1 cellular context compared by ENCODE assay signal in the genomic region with DNA sequence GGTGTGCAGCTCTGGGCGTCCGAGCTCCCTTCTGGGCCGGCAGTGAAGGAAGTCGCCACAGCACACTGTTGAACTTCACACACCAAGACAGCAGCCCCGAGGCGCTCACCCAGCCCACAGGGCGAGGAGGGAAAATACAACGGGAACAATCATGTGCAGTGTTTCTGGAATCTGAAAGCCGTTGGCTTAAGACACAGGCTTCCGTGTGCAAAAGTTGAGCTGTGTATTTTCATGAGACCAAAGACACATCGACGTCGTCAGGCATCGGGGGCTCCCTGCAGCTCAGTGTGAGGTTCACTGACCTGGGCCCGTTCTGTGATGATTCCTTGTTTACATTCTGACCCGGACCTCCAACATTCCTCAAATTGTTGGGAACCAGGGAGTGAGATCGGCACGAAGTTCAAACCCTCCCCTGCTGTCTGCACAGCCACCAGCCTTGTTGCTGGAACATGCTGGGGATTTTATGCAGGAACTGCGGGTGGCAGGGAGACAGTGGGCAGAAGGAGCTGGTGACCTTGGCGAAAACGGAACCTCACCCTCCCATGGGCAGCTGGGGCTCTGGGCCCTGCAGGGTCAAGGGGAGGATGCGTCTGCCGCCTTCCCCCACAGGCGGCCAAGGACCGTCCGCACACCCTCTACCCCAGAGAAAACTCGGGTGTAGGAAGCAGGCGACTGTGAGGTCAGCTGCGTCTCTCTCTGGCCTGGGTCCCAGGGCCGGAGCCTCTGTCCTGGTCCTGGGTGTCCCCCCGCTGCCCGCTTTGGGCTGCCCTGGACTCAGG.
TF ChIP-seq lines count a peak whose summit lies in the region.

No MANE protein-coding gene starts in this region.

TF ChIP-seq in HepG2, 621 proteins besides CTCF, POLR2A, EP300 and RAD21 (continued from another document and continues in another):
- TF ChIP-seq U2AF1 (optimal IDR thresholded peaks at IDR 0.05; ENCODE audit: low read depth, low read length), result no peak
- TF ChIP-seq, protein P1, sequence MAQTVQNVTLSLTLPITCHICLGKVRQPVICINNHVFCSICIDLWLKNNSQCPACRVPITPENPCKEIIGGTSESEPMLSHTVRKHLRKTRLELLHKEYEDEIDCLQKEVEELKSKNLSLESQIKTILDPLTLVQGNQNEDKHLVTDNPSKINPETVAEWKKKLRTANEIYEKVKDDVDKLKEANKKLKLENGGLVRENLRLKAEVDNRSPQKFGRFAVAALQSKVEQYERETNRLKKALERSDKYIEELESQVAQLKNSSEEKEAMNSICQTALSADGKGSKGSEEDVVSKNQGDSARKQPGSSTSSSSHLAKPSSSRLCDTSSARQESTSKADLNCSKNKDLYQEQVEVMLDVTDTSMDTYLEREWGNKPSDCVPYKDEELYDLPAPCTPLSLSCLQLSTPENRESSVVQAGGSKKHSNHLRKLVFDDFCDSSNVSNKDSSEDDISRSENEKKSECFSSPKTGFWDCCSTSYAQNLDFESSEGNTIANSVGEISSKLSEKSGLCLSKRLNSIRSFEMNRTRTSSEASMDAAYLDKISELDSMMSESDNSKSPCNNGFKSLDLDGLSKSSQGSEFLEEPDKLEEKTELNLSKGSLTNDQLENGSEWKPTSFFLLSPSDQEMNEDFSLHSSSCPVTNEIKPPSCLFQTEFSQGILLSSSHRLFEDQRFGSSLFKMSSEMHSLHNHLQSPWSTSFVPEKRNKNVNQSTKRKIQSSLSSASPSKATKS (CRISPR knock-in tag; IDR thresholded peaks at IDR 0.05), result no peak
- no peak for TF ChIP-seq ZNF737 (CRISPR knock-in tag; IDR thresholded peaks at IDR 0.05; ENCODE audit: borderline replicate concordance)
- TF ChIP-seq ZNF7 (CRISPR knock-in tag; IDR thresholded peaks at IDR 0.05), result peak; percentile 50; the same call in 1 of the 2 replicates
- TF ChIP-seq, protein P2, sequence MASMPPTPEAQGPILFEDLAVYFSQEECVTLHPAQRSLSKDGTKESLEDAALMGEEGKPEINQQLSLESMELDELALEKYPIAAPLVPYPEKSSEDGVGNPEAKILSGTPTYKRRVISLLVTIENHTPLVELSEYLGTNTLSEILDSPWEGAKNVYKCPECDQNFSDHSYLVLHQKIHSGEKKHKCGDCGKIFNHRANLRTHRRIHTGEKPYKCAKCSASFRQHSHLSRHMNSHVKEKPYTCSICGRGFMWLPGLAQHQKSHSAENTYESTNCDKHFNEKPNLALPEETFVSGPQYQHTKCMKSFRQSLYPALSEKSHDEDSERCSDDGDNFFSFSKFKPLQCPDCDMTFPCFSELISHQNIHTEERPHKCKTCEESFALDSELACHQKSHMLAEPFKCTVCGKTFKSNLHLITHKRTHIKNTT (CRISPR knock-in tag; IDR thresholded peaks at IDR 0.05), result 0 out of 2 replicates have a peak, but pooled peaks have one; percentile 24
- 0 out of 2 replicates have a peak, but pooled peaks have one; percentile 37 for TF ChIP-seq GABPB1 (CRISPR knock-in tag; IDR thresholded peaks at IDR 0.05)
- peak; percentile 87; the same call in 1 of the 2 replicates for TF ChIP-seq ZMYM3 (CRISPR knock-in tag; IDR thresholded peaks at IDR 0.05)
- TF ChIP-seq, protein P3, sequence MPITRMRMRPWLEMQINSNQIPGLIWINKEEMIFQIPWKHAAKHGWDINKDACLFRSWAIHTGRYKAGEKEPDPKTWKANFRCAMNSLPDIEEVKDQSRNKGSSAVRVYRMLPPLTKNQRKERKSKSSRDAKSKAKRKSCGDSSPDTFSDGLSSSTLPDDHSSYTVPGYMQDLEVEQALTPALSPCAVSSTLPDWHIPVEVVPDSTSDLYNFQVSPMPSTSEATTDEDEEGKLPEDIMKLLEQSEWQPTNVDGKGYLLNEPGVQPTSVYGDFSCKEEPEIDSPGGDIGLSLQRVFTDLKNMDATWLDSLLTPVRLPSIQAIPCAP (CRISPR knock-in tag; IDR thresholded peaks at IDR 0.05; ENCODE audit: low read depth), result no peak
- TF ChIP-seq ZNF34 (CRISPR knock-in tag; IDR thresholded peaks at IDR 0.05; ENCODE audit: borderline replicate concordance), result no peak
- peak; percentile 90; the same call in 1 of the 2 replicates for TF ChIP-seq PRMT3 (CRISPR knock-in tag; IDR thresholded peaks at IDR 0.05; ENCODE audit: borderline replicate concordance, low read depth)
- no peak for TF ChIP-seq KAT7 (CRISPR knock-in tag; IDR thresholded peaks at IDR 0.05; ENCODE audit: borderline replicate concordance)
- TF ChIP-seq PCBP1 (IDR thresholded peaks at IDR 0.05; ENCODE audit: borderline replicate concordance, low read depth, low read length), result 0 out of 2 replicates have a peak, but pooled peaks have one; percentile 42
- no peak for TF ChIP-seq PLRG1 (conservative IDR thresholded peaks at IDR 0.05)
- TF ChIP-seq ZKSCAN1 (IDR thresholded peaks at IDR 0.05; ENCODE audit: low read length), result 0 out of 2 replicates have a peak, but pooled peaks have one; percentile 46
- TF ChIP-seq, protein P4, sequence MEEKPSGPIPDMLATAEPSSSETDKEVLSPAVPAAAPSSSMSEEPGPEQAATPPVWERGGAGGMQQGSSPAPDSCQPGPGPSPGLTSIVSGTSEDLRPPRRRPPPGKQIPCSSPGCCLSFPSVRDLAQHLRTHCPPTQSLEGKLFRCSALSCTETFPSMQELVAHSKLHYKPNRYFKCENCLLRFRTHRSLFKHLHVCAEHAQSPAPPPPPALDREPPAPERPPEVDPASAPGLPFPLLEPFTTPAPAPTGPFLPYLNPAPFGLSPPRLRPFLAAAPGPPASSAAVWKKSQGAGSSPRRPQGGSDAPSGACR (CRISPR knock-in tag; IDR thresholded peaks at IDR 0.05), result peak; percentile 89
- TF ChIP-seq, protein P5, sequence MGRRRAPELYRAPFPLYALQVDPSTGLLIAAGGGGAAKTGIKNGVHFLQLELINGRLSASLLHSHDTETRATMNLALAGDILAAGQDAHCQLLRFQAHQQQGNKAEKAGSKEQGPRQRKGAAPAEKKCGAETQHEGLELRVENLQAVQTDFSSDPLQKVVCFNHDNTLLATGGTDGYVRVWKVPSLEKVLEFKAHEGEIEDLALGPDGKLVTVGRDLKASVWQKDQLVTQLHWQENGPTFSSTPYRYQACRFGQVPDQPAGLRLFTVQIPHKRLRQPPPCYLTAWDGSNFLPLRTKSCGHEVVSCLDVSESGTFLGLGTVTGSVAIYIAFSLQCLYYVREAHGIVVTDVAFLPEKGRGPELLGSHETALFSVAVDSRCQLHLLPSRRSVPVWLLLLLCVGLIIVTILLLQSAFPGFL (CRISPR knock-in tag; IDR thresholded peaks at IDR 0.05), result no peak
- TF ChIP-seq, protein P6, sequence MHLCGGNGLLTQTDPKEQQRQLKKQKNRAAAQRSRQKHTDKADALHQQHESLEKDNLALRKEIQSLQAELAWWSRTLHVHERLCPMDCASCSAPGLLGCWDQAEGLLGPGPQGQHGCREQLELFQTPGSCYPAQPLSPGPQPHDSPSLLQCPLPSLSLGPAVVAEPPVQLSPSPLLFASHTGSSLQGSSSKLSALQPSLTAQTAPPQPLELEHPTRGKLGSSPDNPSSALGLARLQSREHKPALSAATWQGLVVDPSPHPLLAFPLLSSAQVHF (CRISPR knock-in tag; IDR thresholded peaks at IDR 0.05), result peak; percentile 85
- peak; percentile 94; the same call in 1 of the 2 replicates for TF ChIP-seq ZNF614 (CRISPR knock-in tag; IDR thresholded peaks at IDR 0.05; ENCODE audit: borderline replicate concordance)
- TF ChIP-seq, protein P7, sequence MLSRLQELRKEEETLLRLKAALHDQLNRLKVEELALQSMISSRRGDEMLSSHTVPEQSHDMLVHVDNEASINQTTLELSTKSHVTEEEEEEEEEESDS (CRISPR knock-in tag; IDR thresholded peaks at IDR 0.05; ENCODE audit: borderline replicate concordance), result peak; percentile 47; the same call in 1 of the 2 replicates
- peak; percentile 76; the same call in 1 of the 2 replicates for TF ChIP-seq ZFP36L1 (CRISPR knock-in tag; IDR thresholded peaks at IDR 0.05)
- TF ChIP-seq, protein P8, sequence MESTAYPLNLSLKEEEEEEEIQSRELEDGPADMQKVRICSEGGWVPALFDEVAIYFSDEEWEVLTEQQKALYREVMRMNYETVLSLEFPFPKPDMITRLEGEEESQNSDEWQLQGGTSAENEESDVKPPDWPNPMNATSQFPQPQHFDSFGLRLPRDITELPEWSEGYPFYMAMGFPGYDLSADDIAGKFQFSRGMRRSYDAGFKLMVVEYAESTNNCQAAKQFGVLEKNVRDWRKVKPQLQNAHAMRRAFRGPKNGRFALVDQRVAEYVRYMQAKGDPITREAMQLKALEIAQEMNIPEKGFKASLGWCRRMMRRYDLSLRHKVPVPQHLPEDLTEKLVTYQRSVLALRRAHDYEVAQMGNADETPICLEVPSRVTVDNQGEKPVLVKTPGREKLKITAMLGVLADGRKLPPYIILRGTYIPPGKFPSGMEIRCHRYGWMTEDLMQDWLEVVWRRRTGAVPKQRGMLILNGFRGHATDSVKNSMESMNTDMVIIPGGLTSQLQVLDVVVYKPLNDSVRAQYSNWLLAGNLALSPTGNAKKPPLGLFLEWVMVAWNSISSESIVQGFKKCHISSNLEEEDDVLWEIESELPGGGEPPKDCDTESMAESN (CRISPR knock-in tag; conservative IDR thresholded peaks at IDR 0.05), result 0 out of 2 replicates have a peak, but pooled peaks have one; percentile 51
- TF ChIP-seq ZBTB8A (CRISPR knock-in tag; IDR thresholded peaks at IDR 0.05; ENCODE audit: borderline replicate concordance, low read depth), result 0 out of 2 replicates have a peak, but pooled peaks have one; percentile 49
- TF ChIP-seq RFX3 (CRISPR knock-in tag; IDR thresholded peaks at IDR 0.05), result no peak; the same call in 1 of the 2 replicates
- no peak for TF ChIP-seq ZNF138 (CRISPR knock-in tag; IDR thresholded peaks at IDR 0.05; ENCODE audit: low read depth)
- TF ChIP-seq ATF7 (IDR thresholded peaks at IDR 0.05), result no peak
- TF ChIP-seq ATF7 (CRISPR knock-in tag; IDR thresholded peaks at IDR 0.05), result peak; percentile 84
- no peak for TF ChIP-seq ZFAT (CRISPR knock-in tag; conservative IDR thresholded peaks at IDR 0.05)
- no peak for TF ChIP-seq ZNF839 (CRISPR knock-in tag; IDR thresholded peaks at IDR 0.05; ENCODE audit: borderline replicate concordance)
- TF ChIP-seq ZNF510 (CRISPR knock-in tag; IDR thresholded peaks at IDR 0.05; ENCODE audit: low read depth), result no peak; the same call in 1 of the 2 replicates
- no peak for TF ChIP-seq FOSL1 (CRISPR knock-in tag; IDR thresholded peaks at IDR 0.05; ENCODE audit: borderline replicate concordance)
- no peak for TF ChIP-seq ZNF567 (CRISPR knock-in tag; IDR thresholded peaks at IDR 0.05; ENCODE audit: borderline replicate concordance)
- peak; percentile 54; the same call in 1 of the 2 replicates for TF ChIP-seq ZFY (CRISPR knock-in tag; IDR thresholded peaks at IDR 0.05)
- TF ChIP-seq NR2F1 (CRISPR knock-in tag; IDR thresholded peaks at IDR 0.05), result peak in 1 of 2 experiments; percentile 71; a peak in 1 of 4 replicates
- TF ChIP-seq ZBTB38 (CRISPR knock-in tag; IDR thresholded peaks at IDR 0.05), result peak; percentile 66; the same call in 1 of the 2 replicates
- TF ChIP-seq ZC3H13 (CRISPR knock-in tag; IDR thresholded peaks at IDR 0.05), result 0 out of 2 replicates have a peak, but pooled peaks have one; percentile 83
- peak; percentile 86; the same call in 1 of the 2 replicates for TF ChIP-seq ZFP36L2 (CRISPR knock-in tag; IDR thresholded peaks at IDR 0.05)
- TF ChIP-seq TBL1XR1 (IDR thresholded peaks at IDR 0.05; ENCODE audit: borderline replicate concordance, low read length, partially characterized antibody), result peak; percentile 85
- 0 out of 2 replicates have a peak, but pooled peaks have one; percentile 9 for TF ChIP-seq CBX2 (IDR thresholded peaks at IDR 0.05; ENCODE audit: low read depth, low read length)
- TF ChIP-seq CBX2 (CRISPR knock-in tag; IDR thresholded peaks at IDR 0.05; ENCODE audit: low read depth), result no peak
- TF ChIP-seq, protein P9, sequence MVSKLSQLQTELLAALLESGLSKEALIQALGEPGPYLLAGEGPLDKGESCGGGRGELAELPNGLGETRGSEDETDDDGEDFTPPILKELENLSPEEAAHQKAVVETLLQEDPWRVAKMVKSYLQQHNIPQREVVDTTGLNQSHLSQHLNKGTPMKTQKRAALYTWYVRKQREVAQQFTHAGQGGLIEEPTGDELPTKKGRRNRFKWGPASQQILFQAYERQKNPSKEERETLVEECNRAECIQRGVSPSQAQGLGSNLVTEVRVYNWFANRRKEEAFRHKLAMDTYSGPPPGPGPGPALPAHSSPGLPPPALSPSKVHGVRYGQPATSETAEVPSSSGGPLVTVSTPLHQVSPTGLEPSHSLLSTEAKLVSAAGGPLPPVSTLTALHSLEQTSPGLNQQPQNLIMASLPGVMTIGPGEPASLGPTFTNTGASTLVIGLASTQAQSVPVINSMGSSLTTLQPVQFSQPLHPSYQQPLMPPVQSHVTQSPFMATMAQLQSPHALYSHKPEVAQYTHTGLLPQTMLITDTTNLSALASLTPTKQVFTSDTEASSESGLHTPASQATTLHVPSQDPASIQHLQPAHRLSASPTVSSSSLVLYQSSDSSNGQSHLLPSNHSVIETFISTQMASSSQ (IDR thresholded peaks at IDR 0.05; ENCODE audit: low read depth), result peak; percentile 42; the same call in 1 of the 2 replicates
- TF ChIP-seq, protein P9 (CRISPR knock-in tag; IDR thresholded peaks at IDR 0.05; ENCODE audit: borderline replicate concordance), result peak; percentile 72; the same call in 1 of the 2 replicates
- no peak for TF ChIP-seq PHB2 (IDR thresholded peaks at IDR 0.05; ENCODE audit: partially characterized antibody)
- TF ChIP-seq, protein P10, sequence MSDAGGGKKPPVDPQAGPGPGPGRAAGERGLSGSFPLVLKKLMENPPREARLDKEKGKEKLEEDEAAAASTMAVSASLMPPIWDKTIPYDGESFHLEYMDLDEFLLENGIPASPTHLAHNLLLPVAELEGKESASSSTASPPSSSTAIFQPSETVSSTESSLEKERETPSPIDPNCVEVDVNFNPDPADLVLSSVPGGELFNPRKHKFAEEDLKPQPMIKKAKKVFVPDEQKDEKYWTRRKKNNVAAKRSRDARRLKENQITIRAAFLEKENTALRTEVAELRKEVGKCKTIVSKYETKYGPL (CRISPR knock-in tag; IDR thresholded peaks at IDR 0.05), result peak; percentile 69; the same call in 1 of the 2 replicates
- TF ChIP-seq ZNF780A (CRISPR knock-in tag; IDR thresholded peaks at IDR 0.05), result peak; percentile 60; the same call in 1 of the 2 replicates
- TF ChIP-seq TOE1 (CRISPR knock-in tag; IDR thresholded peaks at IDR 0.05), result peak; percentile 95; the same call in 1 of the 2 replicates
- TF ChIP-seq ZNF282 (IDR thresholded peaks at IDR 0.05; ENCODE audit: partially characterized antibody), result no peak
- peak; percentile 91 for TF ChIP-seq PITX1 (CRISPR knock-in tag; IDR thresholded peaks at IDR 0.05)
- 0 out of 2 replicates have a peak, but pooled peaks have one; percentile 79 for TF ChIP-seq SATB2 (CRISPR knock-in tag; IDR thresholded peaks at IDR 0.05)
- TF ChIP-seq IKZF1 (IDR thresholded peaks at IDR 0.05), result no peak
